33 cellular contexts compared by ENCODE assay signal in genomic region chr1:4729108-4729506, GRCh38.
"Had no signal": no experiment of that assay in that cellular context is flagged by ENCODE, and none has a peak within 500 bp of the region (broad histone marks: within the 10 kb centered on the region; RNA-seq: fewer than 3 reads in every experiment).

No MANE protein-coding gene starts in this region.

- FAIRE-seq: endometrium, endothelial cell of umbilical vein, frontal cortex had no signal

- DNase-seq: activated CD4-positive, alpha-beta memory T cell treated with anti-CD3 and anti-CD28 coated beads, Interleukin-2, amount 10 ng/mL, durations not matched to agents 7 days and 5 days; activated CD4-positive, alpha-beta T cell treated with anti-CD3 and anti-CD28 coated beads for 4 hours; activated CD4-positive, alpha-beta T cell treated with anti-CD3 and anti-CD28 coated beads, Interleukin-2, amount 10 ng/mL, durations not matched to agents 7 days and 5 days; activated CD4-positive, alpha-beta T cell treated with anti-CD3 and anti-CD28 coated beads, Interleukin-2, amount 50 U/mL, for 4 hours; activated CD4-positive, CD25-positive, alpha-beta regulatory T cell; activated CD4-positive, CD25-positive, alpha-beta regulatory T cell treated with anti-CD3 and anti-CD28 coated beads, Interleukin-2, amount 50 U/mL, for 72 hours; activated CD8-positive, alpha-beta memory T cell treated with anti-CD3 and anti-CD28 coated beads, Interleukin-2, amount 50 U/mL, for 48 hours; activated gamma-delta T cell treated with Interleukin-2 at 50 U/mL for 16 hours; activated naive CD4-positive, alpha-beta T cell treated with anti-CD3 and anti-CD28 coated beads, Interleukin-2, amount 50 U/mL, for 16 hours; activated naive CD4-positive, alpha-beta T cell treated with Interleukin-2 at 50 U/mL for 16 hours; activated T-cell treated with anti-CD3 and anti-CD28 coated beads for 4 hours; activated T-cell treated with anti-CD3 and anti-CD28 coated beads, Interleukin-2, amount 50 U/mL, for 24 hours; activated T-cell treated with anti-CD3 and anti-CD28 coated beads, Interleukin-2, amount 50 U/mL, for 72 hours; central memory CD4-positive, alpha-beta T cell; cerebellar nuclear complex; colonic mucosa; effector CD8-positive, alpha-beta T cell; foreskin fibroblast; head of caudate nucleus; SW 1271; T-helper 1 cell; T-helper 17 cell; T1000 had no signal

- H3K4me1 ChIP-seq: ascending aorta, breast epithelium, colonic mucosa had no signal

- H3K27ac Mint-ChIP-seq: activated CD4-positive, alpha-beta memory T cell treated with anti-CD3 and anti-CD28 coated beads, Interleukin-2, amount 10 ng/mL, durations not matched to agents 7 days and 5 days; activated CD4-positive, alpha-beta T cell treated with anti-CD3 and anti-CD28 coated beads, Interleukin-2, amount 10 ng/mL, durations not matched to agents 7 days and 5 days; activated naive CD8-positive, alpha-beta T cell; activated T-cell treated with anti-CD3 and anti-CD28 coated beads, Interleukin-2, amount 50 U/mL, for 24 hours; activated T-cell treated with anti-CD3 and anti-CD28 coated beads, Interleukin-2, amount 50 U/mL, for 72 hours; T-helper 17 cell; T-helper 2 cell treated with Interferon-gamma antibody and Interleukin-4, amounts not matched to agents 5 μg/mL and 100 μg/mL, for 36 hours had no signal

- H3K27me3 Mint-ChIP-seq: activated CD4-positive, alpha-beta memory T cell treated with anti-CD3 and anti-CD28 coated beads, Interleukin-2, amount 10 ng/mL, durations not matched to agents 7 days and 5 days; activated CD4-positive, alpha-beta T cell treated with anti-CD3 and anti-CD28 coated beads, Interleukin-2, amount 10 ng/mL, durations not matched to agents 7 days and 5 days; activated naive CD8-positive, alpha-beta T cell; activated T-cell treated with anti-CD3 and anti-CD28 coated beads, Interleukin-2, amount 50 U/mL, for 24 hours; brain had no signal

- H3K9me3 ChIP-seq: ascending aorta, breast epithelium, colonic mucosa had no signal

- ATAC-seq: activated T-cell treated with anti-CD3 and anti-CD28 coated beads, Interleukin-2, amount 50 U/mL, for 72 hours; T-helper 17 cell had no signal

- H3K9me3 Mint-ChIP-seq: activated CD4-positive, alpha-beta memory T cell treated with anti-CD3 and anti-CD28 coated beads, Interleukin-2, amount 10 ng/mL, durations not matched to agents 7 days and 5 days; activated CD4-positive, alpha-beta T cell treated with anti-CD3 and anti-CD28 coated beads, Interleukin-2, amount 10 ng/mL, durations not matched to agents 7 days and 5 days; activated T-cell treated with anti-CD3 and anti-CD28 coated beads, Interleukin-2, amount 50 U/mL, for 24 hours; activated T-cell treated with anti-CD3 and anti-CD28 coated beads, Interleukin-2, amount 50 U/mL, for 72 hours; T-helper 2 cell treated with Interferon-gamma antibody and Interleukin-4, amounts not matched to agents 5 μg/mL and 100 μg/mL, for 36 hours had no signal

- H3K36me3 ChIP-seq: ascending aorta, breast epithelium, cardiac muscle cell, colonic mucosa had no signal

- H3K4me1 Mint-ChIP-seq: activated CD4-positive, alpha-beta memory T cell treated with anti-CD3 and anti-CD28 coated beads, Interleukin-2, amount 10 ng/mL, durations not matched to agents 7 days and 5 days; activated CD4-positive, alpha-beta T cell treated with anti-CD3 and anti-CD28 coated beads, Interleukin-2, amount 10 ng/mL, durations not matched to agents 7 days and 5 days; T-helper 17 cell had no signal

- H3K4me3 ChIP-seq: ascending aorta, breast epithelium, cardiac muscle cell, colonic mucosa had no signal

- H3K27me3 ChIP-seq: ascending aorta, cardiac muscle cell, colonic mucosa had no signal

- H3K4me3 Mint-ChIP-seq: activated CD4-positive, alpha-beta memory T cell treated with anti-CD3 and anti-CD28 coated beads, Interleukin-2, amount 10 ng/mL, durations not matched to agents 7 days and 5 days; activated CD4-positive, alpha-beta T cell treated with anti-CD3 and anti-CD28 coated beads, Interleukin-2, amount 10 ng/mL, durations not matched to agents 7 days and 5 days; activated naive CD8-positive, alpha-beta T cell; activated T-cell treated with anti-CD3 and anti-CD28 coated beads, Interleukin-2, amount 50 U/mL, for 24 hours; activated T-cell treated with anti-CD3 and anti-CD28 coated beads, Interleukin-2, amount 50 U/mL, for 72 hours; brain; T-helper 17 cell; T-helper 2 cell treated with Interferon-gamma antibody and Interleukin-4, amounts not matched to agents 5 μg/mL and 100 μg/mL, for 36 hours had no signal

- H3K36me3 Mint-ChIP-seq: activated naive CD8-positive, alpha-beta T cell; brain had no signal

- H3K27ac ChIP-seq: ascending aorta, breast epithelium, cardiac muscle cell, colonic mucosa, epithelial cell of prostate had no signal
